Comparison of ENCODE assay signal across 9 cellular contexts in genomic region chr4:107740950-107741701, GRCh38. TPM values are rescaled to one million over a fixed set of nuclear protein-coding genes. Genes with fewer than 3 reads are reported as not detected.
A peak's percentile ranks its signal among the peaks of the same experiment; 100 is the strongest.
DNase-seq lines count a peak whose midpoint lies in the region; ATAC-seq and TF ChIP-seq lines count a peak whose summit lies in the region.
"Had no signal": no experiment of that assay in that cellular context is flagged by ENCODE, and none has a peak within 500 bp of the region (broad histone marks: within the 10 kb centered on the region; RNA-seq: fewer than 3 reads in every experiment).

No MANE protein-coding gene starts in this region.

- peak; percentile 41 for DNase-seq in AG20443 (ENCODE audit: low spot score)
- peak; percentile 15 for DNase-seq in SK-N-DZ (ENCODE audit: low spot score)
- DNase-seq in progenitor cell of endocrine pancreas (ENCODE audit: low spot score, unreplicated experiment), result no peak
- DNase-seq in GOT3 (lab: John Stamatoyannopoulos, UW), result no peak
- no peak for DNase-seq in pons (ENCODE audit: low spot score)
- no peak for DNase-seq in SHP77 treated with DMSO at 0.1 percent for 48 hours (lab: John Stamatoyannopoulos, UW)
- no peak for DNase-seq in NCI-H1092 treated with DMSO at 0.1 percent for 48 hours (lab: John Stamatoyannopoulos, UW)

- no peak for TF ChIP-seq CTCF in gastroesophageal sphincter (IDR thresholded peaks at IDR 0.05)
- no peak for TF ChIP-seq CTCF in progenitor cell of endocrine pancreas (IDR thresholded peaks at IDR 0.05; ENCODE audit: unreplicated experiment)

- H3K4me1 Mint-ChIP-seq in progenitor cell of endocrine pancreas (ENCODE audit: low read depth), result peaks cover 8% of the 10 kb centered on the region

- H3K4me1 ChIP-seq in gastroesophageal sphincter, result peaks cover 0 to 22% (median 0%) of the 10 kb centered on the region in 3 donors

- no peak for TF ChIP-seq EP300 in gastroesophageal sphincter (IDR thresholded peaks at IDR 0.05)

- H3K27ac Mint-ChIP-seq in progenitor cell of endocrine pancreas, result peak overlapping the region; percentile 47

- no peak for TF ChIP-seq POLR2A in gastroesophageal sphincter (IDR thresholded peaks at IDR 0.05)

- H3K4me3 Mint-ChIP-seq in progenitor cell of endocrine pancreas (ENCODE audit: low read depth), result no peak overlapping the region

- no peaks in the 10 kb centered on the region for H3K27me3 Mint-ChIP-seq in progenitor cell of endocrine pancreas

- peak overlapping the region; percentile 58 to 82 (median 71) for H3K27ac ChIP-seq in gastroesophageal sphincter

- H3K9me3 ChIP-seq in gastroesophageal sphincter, result no peaks in the 10 kb centered on the region

- no peak overlapping the region for H3K4me3 ChIP-seq in gastroesophageal sphincter

- H3K36me3 ChIP-seq in gastroesophageal sphincter, result no peaks in the 10 kb centered on the region

- no peaks in the 10 kb centered on the region for H3K27me3 ChIP-seq in gastroesophageal sphincter

- H3K36me3 Mint-ChIP-seq in progenitor cell of endocrine pancreas (ENCODE audit: insufficient read depth), result no peaks in the 10 kb centered on the region

- WGBS in gastroesophageal sphincter (ENCODE audit: low coverage in 1 of 2), 2 donors, result 41 to 44% methylated on average over 6 to 11 of the region's 11 CpGs

- H3K9me3 Mint-ChIP-seq in progenitor cell of endocrine pancreas (ENCODE audit: low read depth), result peaks cover 8% of the 10 kb centered on the region

- ATAC-seq in gastroesophageal sphincter, result peak; percentile 62
- ATAC-seq: Panc1 had no signal

RNA-seq across cellular contexts. Expression of gene PAPSS1, which starts 21.1 kb away (rescaled TPM):
- polyA plus RNA-seq in SK-N-DZ (2014; cell fraction: cytosol; rRNA removed), result 108 and 112 TPM in 2 replicates
- 57.7 and 61.4 TPM in 2 replicates for polyA plus RNA-seq in SK-N-DZ (2014; cell fraction: nucleus; rRNA removed)
- total RNA-seq in gastroesophageal sphincter (10 to 100 TPM; 21.9 to 36.2 (median 25.3) TPM), progenitor cell of endocrine pancreas (136 and 146 TPM in 2 replicates)

Comparison
In these comparisons a context has a peak if more than half of its experiments do, and no peak if none do; other contexts are left out.
1. DNase-seq: peak in AG20443 (single experiment) and SK-N-DZ (single experiment); none in progenitor cell of endocrine pancreas (single experiment), GOT3 (single experiment), pons (single experiment), SHP77 treated with DMSO at 0.1 percent for 48 hours (single experiment) and NCI-H1092 treated with DMSO at 0.1 percent for 48 hours (single experiment).